Comparison of ENCODE assay signal across 2 cellular contexts in the genomic region with DNA sequence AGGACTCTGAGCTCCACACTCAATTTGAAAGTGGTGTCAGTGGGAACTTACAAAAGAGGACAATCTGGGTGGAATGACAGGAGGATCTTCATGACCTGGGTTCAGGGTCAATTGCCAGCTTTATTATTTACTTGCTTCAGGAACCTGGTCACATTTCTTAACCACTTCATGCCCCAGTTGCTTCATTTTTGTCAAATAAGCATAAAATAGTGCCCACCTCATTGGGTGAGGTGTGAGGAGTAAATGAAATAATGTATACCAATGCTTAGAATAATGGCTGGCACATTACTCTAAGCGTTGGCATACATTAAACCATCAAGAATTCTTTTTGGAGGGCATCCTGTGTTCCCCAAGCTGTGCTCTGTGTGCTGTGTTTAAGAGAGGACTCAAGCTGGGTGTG.
TF ChIP-seq lines count a peak whose summit lies in the region.

No MANE protein-coding gene starts in this region.

TF ChIP-seq in HepG2, 621 proteins besides CTCF, POLR2A, EP300 and RAD21:
- TF ChIP-seq ZNF772 (CRISPR knock-in tag; IDR thresholded peaks at IDR 0.05) (no peak), CBX5 (CRISPR knock-in tag; IDR thresholded peaks at IDR 0.05; ENCODE audit: borderline replicate concordance) (no peak), XBP1 (CRISPR knock-in tag; IDR thresholded peaks at IDR 0.05) (no peak), MAFF (IDR thresholded peaks at IDR 0.05; ENCODE audit: low read depth, low read length) (peak; percentile 60), ZNF383 (CRISPR knock-in tag; IDR thresholded peaks at IDR 0.05; ENCODE audit: borderline replicate concordance) (no peak), MAFK (conservative IDR thresholded peaks at IDR 0.05 in 1 of 2, IDR thresholded peaks at IDR 0.05 in 1 of 2; ENCODE audit: low read length in 2 of 2) (peak; percentile 47 to 69; a peak in 3 of 4 replicates)

TF ChIP-seq in K562, 482 proteins besides CTCF, POLR2A, EP300 and RAD21:
- TF ChIP-seq FIP1L1 (IDR thresholded peaks at IDR 0.05; ENCODE audit: low read depth, low read length, poor library complexity, severe bottlenecking) (no peak), MAFK (IDR thresholded peaks at IDR 0.05; ENCODE audit: low read length) (peak; percentile 4; the same call in 1 of the 2 replicates), TBL1XR1 (IDR thresholded peaks at IDR 0.05; ENCODE audit: low read length in 2 of 2) (no peak), MAFG (tag; conservative IDR thresholded peaks at IDR 0.05) (peak; percentile 23; the same call in 1 of the 2 replicates), ESRRB (CRISPR knock-in tag; IDR thresholded peaks at IDR 0.05; ENCODE audit: borderline replicate concordance) (no peak), ZNF316 (IDR thresholded peaks at IDR 0.05) (peak; percentile 41; the same call in 1 of the 2 replicates), TEAD1 (CRISPR knock-in tag; IDR thresholded peaks at IDR 0.05) (no peak), ZNF785 (CRISPR knock-in tag; IDR thresholded peaks at IDR 0.05) (no peak)
- TF ChIP-seq, protein P1, sequence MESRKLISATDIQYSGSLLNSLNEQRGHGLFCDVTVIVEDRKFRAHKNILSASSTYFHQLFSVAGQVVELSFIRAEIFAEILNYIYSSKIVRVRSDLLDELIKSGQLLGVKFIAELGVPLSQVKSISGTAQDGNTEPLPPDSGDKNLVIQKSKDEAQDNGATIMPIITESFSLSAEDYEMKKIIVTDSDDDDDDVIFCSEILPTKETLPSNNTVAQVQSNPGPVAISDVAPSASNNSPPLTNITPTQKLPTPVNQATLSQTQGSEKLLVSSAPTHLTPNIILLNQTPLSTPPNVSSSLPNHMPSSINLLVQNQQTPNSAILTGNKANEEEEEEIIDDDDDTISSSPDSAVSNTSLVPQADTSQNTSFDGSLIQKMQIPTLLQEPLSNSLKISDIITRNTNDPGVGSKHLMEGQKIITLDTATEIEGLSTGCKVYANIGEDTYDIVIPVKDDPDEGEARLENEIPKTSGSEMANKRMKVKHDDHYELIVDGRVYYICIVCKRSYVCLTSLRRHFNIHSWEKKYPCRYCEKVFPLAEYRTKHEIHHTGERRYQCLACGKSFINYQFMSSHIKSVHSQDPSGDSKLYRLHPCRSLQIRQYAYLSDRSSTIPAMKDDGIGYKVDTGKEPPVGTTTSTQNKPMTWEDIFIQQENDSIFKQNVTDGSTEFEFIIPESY (CRISPR knock-in tag; IDR thresholded peaks at IDR 0.05) = no peak
TF ChIP-seq in K562: peak in this region for 3.
